Comparison of ENCODE assay signal across 26 cellular contexts in the genomic region with DNA sequence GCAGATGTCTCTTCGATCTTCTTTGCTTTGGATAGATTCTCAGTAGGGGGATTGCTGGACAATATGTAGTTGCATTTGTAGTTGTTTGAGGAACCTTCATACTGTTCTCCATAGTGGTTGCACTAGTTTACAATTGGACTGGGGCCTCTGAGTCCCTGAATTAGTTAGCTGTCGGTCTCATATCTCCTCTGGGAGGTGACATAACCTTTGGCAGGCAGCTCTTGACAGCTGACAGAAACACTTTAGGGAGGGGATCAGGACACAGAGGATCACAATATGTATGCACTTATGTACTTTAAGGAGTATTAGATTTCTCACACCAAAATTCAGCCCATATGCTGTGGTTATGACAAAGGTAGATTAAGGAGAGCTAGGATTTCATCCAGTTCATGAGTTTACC.
"Had no signal": no experiment of that assay in that cellular context is flagged by ENCODE, and none has a peak within 500 bp of the region (broad histone marks: within the 10 kb centered on the region; RNA-seq: fewer than 3 reads in every experiment).

No MANE protein-coding gene starts in this region.

- H3K27me3 ChIP-seq: esophagus squamous epithelium, hepatocyte, sigmoid colon, stomach, thyroid gland, vagina had no signal

- H3K36me3 ChIP-seq: esophagus squamous epithelium, prostate gland, sigmoid colon, stomach, thyroid gland, vagina had no signal

- H3K36me3 Mint-ChIP-seq: naive thymus-derived CD8-positive, alpha-beta T cell; stimulated activated effector memory CD8-positive, alpha-beta T cell treated with anti-CD3 and anti-CD28 coated beads, Interleukin-12 subunit alpha, Interleukin-12 subunit beta, amount 100 ng/mL, for 72 hours had no signal

- H3K27ac Mint-ChIP-seq: effector memory CD8-positive, alpha-beta T cell; naive thymus-derived CD8-positive, alpha-beta T cell; nephron progenitor cell; stimulated activated effector memory CD8-positive, alpha-beta T cell treated with anti-CD3 and anti-CD28 coated beads, Interleukin-12 subunit alpha, Interleukin-12 subunit beta, amount 100 ng/mL, for 72 hours had no signal

- DNase-seq: cortex of kidney; effector memory CD8-positive, alpha-beta T cell; erythroblast; esophagus squamous epithelium; head of caudate nucleus; kidney; mesenchymal stem cell; midbrain; naive thymus-derived CD8-positive, alpha-beta T cell; nephron progenitor cell; nucleus accumbens; right cardiac atrium; sigmoid colon; stimulated activated CD4-positive, alpha-beta T cell treated with anti-CD3 and anti-CD28 coated beads, Interleukin-2, amount 100 ng/mL, for 24 hours; stimulated activated CD4-positive, alpha-beta T cell treated with anti-CD3 and anti-CD28 coated beads, Interleukin-4, amount 100 ng/mL, for 24 hours; stimulated activated naive CD4-positive, alpha-beta T cell treated with Interleukin-2 at 50 U/mL for 16 hours; stomach; thyroid gland; trophoblast cell had no signal

- H3K4me1 Mint-ChIP-seq: naive thymus-derived CD8-positive, alpha-beta T cell; nephron progenitor cell; stimulated activated effector memory CD8-positive, alpha-beta T cell treated with anti-CD3 and anti-CD28 coated beads, Interleukin-12 subunit alpha, Interleukin-12 subunit beta, amount 100 ng/mL, for 72 hours had no signal

- H3K27ac ChIP-seq: esophagus squamous epithelium, hepatocyte, prostate gland, sigmoid colon, stomach, thyroid gland, vagina had no signal

- H3K4me3 ChIP-seq: esophagus squamous epithelium, hepatocyte, prostate gland, sigmoid colon, stomach, thyroid gland, vagina had no signal

- H3K4me1 ChIP-seq: esophagus squamous epithelium, prostate gland, sigmoid colon, stomach, thyroid gland, vagina had no signal

- H3K4me3 Mint-ChIP-seq: effector memory CD8-positive, alpha-beta T cell; naive thymus-derived CD8-positive, alpha-beta T cell; nephron progenitor cell; stimulated activated effector memory CD8-positive, alpha-beta T cell treated with anti-CD3 and anti-CD28 coated beads, Interleukin-12 subunit alpha, Interleukin-12 subunit beta, amount 100 ng/mL, for 72 hours had no signal

- ATAC-seq: effector memory CD8-positive, alpha-beta T cell; left lobe of liver; naive thymus-derived CD8-positive, alpha-beta T cell; right cardiac atrium; stimulated activated effector memory CD8-positive, alpha-beta T cell treated with anti-CD3 and anti-CD28 coated beads, Interleukin-12 subunit alpha, Interleukin-12 subunit beta, amount 100 ng/mL, for 72 hours had no signal

- H3K9me3 ChIP-seq: prostate gland, sigmoid colon, thyroid gland, vagina had no signal

- H3K27me3 Mint-ChIP-seq: effector memory CD8-positive, alpha-beta T cell had no signal

- FAIRE-seq: endometrium, frontal cortex, kidney had no signal
